1 cellular context compared by ENCODE assay signal in genomic region chr2:19901458-19902271, GRCh38.
A peak's percentile ranks its signal among the peaks of the same experiment; 100 is the strongest.
TF ChIP-seq lines count a peak whose summit lies in the region.

TTC32 (minus strand) TSS chr2:19901983; CDS start chr2:19901854, 129 bp downstream.

TF ChIP-seq in K562, 482 proteins besides CTCF, POLR2A, EP300 and RAD21 (continued from another document and continues in another):
- no peak for TF ChIP-seq TFE3 (CRISPR knock-in tag; IDR thresholded peaks at IDR 0.05)
- TF ChIP-seq KHSRP (IDR thresholded peaks at IDR 0.05): no peak
- no peak for TF ChIP-seq ZC3H4 (CRISPR knock-in tag; IDR thresholded peaks at IDR 0.05; ENCODE audit: borderline replicate concordance)
- TF ChIP-seq HDAC6 (IDR thresholded peaks at IDR 0.05; ENCODE audit: low read depth, low read length): no peak
- no peak for TF ChIP-seq ZNF780A (CRISPR knock-in tag; IDR thresholded peaks at IDR 0.05)
- no peak for TF ChIP-seq ZNF707 (CRISPR knock-in tag; conservative IDR thresholded peaks at IDR 0.05)
- 0 out of 2 replicates have a peak, but pooled peaks have one; percentile 20 for TF ChIP-seq ZNF324 (CRISPR knock-in tag; IDR thresholded peaks at IDR 0.05)
- peak; percentile 95 for TF ChIP-seq SUPT5H (IDR thresholded peaks at IDR 0.05)
- TF ChIP-seq ZBTB49 (CRISPR knock-in tag; IDR thresholded peaks at IDR 0.05; ENCODE audit: borderline replicate concordance): no peak
- TF ChIP-seq ZNF507 (tag; conservative IDR thresholded peaks at IDR 0.05): no peak
- no peak for TF ChIP-seq ZNF282 (CRISPR knock-in tag; IDR thresholded peaks at IDR 0.05)
- TF ChIP-seq ZNF79 (CRISPR knock-in tag; IDR thresholded peaks at IDR 0.05; ENCODE audit: low read depth): no peak
- TF ChIP-seq PHF8 (IDR thresholded peaks at IDR 0.05; ENCODE audit: borderline replicate concordance, low read length): peak; percentile 99
- TF ChIP-seq ATF3 (IDR thresholded peaks at IDR 0.05): no peak; the same call in 1 of the 2 replicates
- TF ChIP-seq ATF3 (CRISPR knock-in tag; conservative IDR thresholded peaks at IDR 0.05): no peak
- TF ChIP-seq ELF1 (tag; IDR thresholded peaks at IDR 0.05): 0 out of 2 replicates have a peak, but pooled peaks have one; percentile 29
- peak; percentile 53 for TF ChIP-seq CTBP1 (IDR thresholded peaks at IDR 0.05; ENCODE audit: borderline replicate concordance)
- no peak for TF ChIP-seq JUN (IDR thresholded peaks at IDR 0.05; ENCODE audit: borderline replicate concordance, low read depth, low read length)
- no peak for TF ChIP-seq JUN (CRISPR knock-in tag; IDR thresholded peaks at IDR 0.05; ENCODE audit: borderline replicate concordance)
- TF ChIP-seq ELF4 (CRISPR knock-in tag; IDR thresholded peaks at IDR 0.05): no peak
- peak; percentile 97 to 98 for TF ChIP-seq NRF1 (conservative IDR thresholded peaks at IDR 0.05 in 1 of 2, IDR thresholded peaks at IDR 0.05 in 1 of 2)
- no peak for TF ChIP-seq ZBTB9 (CRISPR knock-in tag; IDR thresholded peaks at IDR 0.05)
- TF ChIP-seq MEIS2 (IDR thresholded peaks at IDR 0.05; ENCODE audit: partially characterized antibody): peak; percentile 77
- TF ChIP-seq NR2F6 (CRISPR knock-in tag; IDR thresholded peaks at IDR 0.05): no peak
- TF ChIP-seq MED1 (CRISPR knock-in tag; IDR thresholded peaks at IDR 0.05; ENCODE audit: borderline replicate concordance): no peak
- TF ChIP-seq ZNF253 (CRISPR knock-in tag; conservative IDR thresholded peaks at IDR 0.05): no peak
- no peak for TF ChIP-seq MXD1 (CRISPR knock-in tag; IDR thresholded peaks at IDR 0.05; ENCODE audit: borderline replicate concordance, poor library complexity, severe bottlenecking)
- no peak for TF ChIP-seq ZNF444 (CRISPR knock-in tag; IDR thresholded peaks at IDR 0.05)
- TF ChIP-seq KAT2B (IDR thresholded peaks at IDR 0.05; ENCODE audit: low read depth, low read length): no peak
- no peak for TF ChIP-seq MCM2 (IDR thresholded peaks at IDR 0.05; ENCODE audit: low read depth)
- no peak for TF ChIP-seq ZNF212 (CRISPR knock-in tag; IDR thresholded peaks at IDR 0.05)
- TF ChIP-seq SMARCE1 (IDR thresholded peaks at IDR 0.05): peak; percentile 55
- TF ChIP-seq ILK (tag; IDR thresholded peaks at IDR 0.05; ENCODE audit: borderline replicate concordance, low read depth): no peak
- no peak for TF ChIP-seq PHB (CRISPR knock-in tag; IDR thresholded peaks at IDR 0.05)
- no peak for TF ChIP-seq ZNF133 (CRISPR knock-in tag; IDR thresholded peaks at IDR 0.05)
- no peak for TF ChIP-seq ZNF699 (CRISPR knock-in tag; IDR thresholded peaks at IDR 0.05; ENCODE audit: insufficient replicate concordance)
- TF ChIP-seq CAMTA2 (CRISPR knock-in tag; conservative IDR thresholded peaks at IDR 0.05): 0 out of 2 replicates have a peak, but pooled peaks have one; percentile 52
- TF ChIP-seq ZBTB2 (IDR thresholded peaks at IDR 0.05): peak; percentile 80
- TF ChIP-seq TOE1 (IDR thresholded peaks at IDR 0.05; ENCODE audit: borderline replicate concordance): peak; percentile 82; the same call in 1 of the 2 replicates
- 0 out of 2 replicates have a peak, but pooled peaks have one; percentile 70 for TF ChIP-seq TOE1 (CRISPR knock-in tag; IDR thresholded peaks at IDR 0.05; ENCODE audit: borderline replicate concordance, low read depth)
- TF ChIP-seq PHF21A (IDR thresholded peaks at IDR 0.05; ENCODE audit: borderline replicate concordance, low read depth): no peak; the same call in 1 of the 2 replicates
- peak; percentile 90 for TF ChIP-seq ZNF316 (IDR thresholded peaks at IDR 0.05)
- TF ChIP-seq POU5F1 (IDR thresholded peaks at IDR 0.05; ENCODE audit: borderline replicate concordance, low read depth, low read length, partially characterized antibody): no peak
- peak; percentile 41; the same call in 1 of the 2 replicates for TF ChIP-seq VEZF1 (CRISPR knock-in tag; IDR thresholded peaks at IDR 0.05)
- TF ChIP-seq ZNF134 (CRISPR knock-in tag; conservative IDR thresholded peaks at IDR 0.05): no peak
- TF ChIP-seq ARNT (IDR thresholded peaks at IDR 0.05): peak in 1 of 2 experiments; percentile 26; a peak in 1 of 4 replicates
- no peak for TF ChIP-seq SREBF2 (CRISPR knock-in tag; IDR thresholded peaks at IDR 0.05)
- no peak for TF ChIP-seq OTX1 (CRISPR knock-in tag; IDR thresholded peaks at IDR 0.05)
- no peak for TF ChIP-seq POLR3G (IDR thresholded peaks at IDR 0.05; ENCODE audit: extremely low read depth, insufficient read length, insufficient replicate concordance)
- no peak for TF ChIP-seq HDAC8 (tag; IDR thresholded peaks at IDR 0.05)
- TF ChIP-seq GTF2B (IDR thresholded peaks at IDR 0.05; ENCODE audit: extremely low read depth, insufficient read length): peak; percentile 77
- TF ChIP-seq TRIM28 (IDR thresholded peaks at IDR 0.05): peak; percentile 96
- TF ChIP-seq CREB3 (tag; conservative IDR thresholded peaks at IDR 0.05; ENCODE audit: low read depth): 0 out of 2 replicates have a peak, but pooled peaks have one; percentile 35
- peak in 1 of 2 experiments; percentile 50; a peak in 1 of 4 replicates for TF ChIP-seq ETV6 (IDR thresholded peaks at IDR 0.05; ENCODE audit: borderline replicate concordance in 1 of 2, low read depth in 2 of 2, low read length in 1 of 2)
- no peak for TF ChIP-seq ETV6 (CRISPR knock-in tag; IDR thresholded peaks at IDR 0.05; ENCODE audit: borderline replicate concordance)
- no peak for TF ChIP-seq RFX7 (CRISPR knock-in tag; IDR thresholded peaks at IDR 0.05)
- no peak; the same call in 1 of the 2 replicates for TF ChIP-seq FOXP1 (CRISPR knock-in tag; IDR thresholded peaks at IDR 0.05)
- peak; percentile 52; the same call in 1 of the 2 replicates for TF ChIP-seq ZNF766 (CRISPR knock-in tag; conservative IDR thresholded peaks at IDR 0.05)
- TF ChIP-seq ARID3A (IDR thresholded peaks at IDR 0.05; ENCODE audit: borderline replicate concordance, low read depth, low read length): no peak
- TF ChIP-seq ZNF717 (CRISPR knock-in tag; IDR thresholded peaks at IDR 0.05): no peak
- peak; percentile 70 for TF ChIP-seq EGR1 (conservative IDR thresholded peaks at IDR 0.05)
- no peak for TF ChIP-seq HINFP (tag; conservative IDR thresholded peaks at IDR 0.05; ENCODE audit: low read depth)
